ENCODE assay signal across 8 cellular contexts in genomic region chr11:122843281-122844150, GRCh38. TPM values are rescaled to one million over a fixed set of nuclear protein-coding genes. Genes with fewer than 3 reads are reported as not detected.
DNase-seq lines count a peak whose midpoint lies in the region; ATAC-seq and TF ChIP-seq lines count a peak whose summit lies in the region.

No MANE protein-coding gene starts in this region.

- peak overlapping the region; percentile 77 to 87 (median 78) for H3K4me3 Mint-ChIP-seq in immature natural killer cell

- no peaks in the 10 kb centered on the region for H3K9me3 ChIP-seq in MG63
- no peaks in the 10 kb centered on the region for H3K9me3 ChIP-seq in ascending aorta

- H3K36me3 Mint-ChIP-seq in immature natural killer cell = peaks cover 3 to 6% (median 5%) of the 10 kb centered on the region in 3 donors

- H3K4me3 ChIP-seq in MG63 (no peak overlapping the region), ascending aorta (no peak overlapping the region)

- H3K27ac Mint-ChIP-seq in immature natural killer cell = peak overlapping the region; percentile 69 to 94 (median 90)

- DNase-seq in NCI-H748 treated with DMSO at 0.1 percent for 48 hours (lab: John Stamatoyannopoulos, UW) (peak; percentile 38), immature natural killer cell (peak; percentile 58 to 62 (median 58)), DMS 273 (lab: John Stamatoyannopoulos, UW; ENCODE audit: unreplicated experiment) (no peak), MG63 (no peak), ascending aorta (ENCODE audit: low spot score in 2 of 2) (no peak)

- H3K36me3 ChIP-seq in MG63 (no peaks in the 10 kb centered on the region), ascending aorta (no peaks in the 10 kb centered on the region)

- peaks cover 76 to 82% of the 10 kb centered on the region in 2 donors for H3K4me1 Mint-ChIP-seq in immature natural killer cell

- peak; percentile 77 for ATAC-seq in GM18499 (IDR thresholded peaks at IDR 0.05; ENCODE audit: insufficient read depth, unreplicated experiment)
- ATAC-seq in GM21786 (IDR thresholded peaks at IDR 0.05; ENCODE audit: unreplicated experiment) = peak; percentile 42
- no peak for ATAC-seq in HG03039 (IDR thresholded peaks at IDR 0.05; ENCODE audit: unreplicated experiment)

- H3K27me3 ChIP-seq in MG63 (peaks cover 3% of the 10 kb centered on the region; the same call in 1 of the 2 replicates), ascending aorta (no peaks in the 10 kb centered on the region)

- no peak overlapping the region for H3K27ac ChIP-seq in ascending aorta

- H3K4me1 ChIP-seq in ascending aorta = no peaks in the 10 kb centered on the region

- intact Hi-C loops in ascending aorta (cut with DNase I) = no loop called here

- H3K9me3 Mint-ChIP-seq in immature natural killer cell = no peaks in the 10 kb centered on the region

- H3K27me3 Mint-ChIP-seq in immature natural killer cell (ENCODE audit: low read depth in 3 of 3) = no peaks in the 10 kb centered on the region

- no peak for TF ChIP-seq CTCF in ascending aorta (IDR thresholded peaks at IDR 0.05)

RNA-seq across cellular contexts. Expression of gene CRTAM, which starts 5.2 kb away (rescaled TPM):
- 10 to 100 TPM; 11.2 to 34.9 (median 23.8) TPM for polyA plus RNA-seq in immature natural killer cell
- not detected in 2 replicates for total RNA-seq in MG63 (2014; rRNA removed; shearing (Covaris generic); ENCODE audit: low replicate concordance)
- total RNA-seq in ascending aorta = not detected

RNA-seq across cellular contexts. Expression of gene JHY, which starts 39.0 kb away (rescaled TPM):
- polyA plus RNA-seq in immature natural killer cell = 1 to 10 TPM; 1.6 to 3.3 (median 1.7) TPM
- total RNA-seq in MG63 (2014; rRNA removed; shearing (Covaris generic); ENCODE audit: low replicate concordance) = 0.53 and 1.6 TPM in 2 replicates
- total RNA-seq in ascending aorta = 1.3 TPM

Comparison
In these comparisons a context has a peak if more than half of its experiments do, and no peak if none do; other contexts are left out.
1. DNase-seq: peak in NCI-H748 treated with DMSO at 0.1 percent for 48 hours (single experiment) and immature natural killer cell (3 of 3); none in DMS 273 (single experiment), MG63 (single experiment) and ascending aorta (0 of 2).